ENCODE assay signal across 8 cellular contexts in the genomic region with DNA sequence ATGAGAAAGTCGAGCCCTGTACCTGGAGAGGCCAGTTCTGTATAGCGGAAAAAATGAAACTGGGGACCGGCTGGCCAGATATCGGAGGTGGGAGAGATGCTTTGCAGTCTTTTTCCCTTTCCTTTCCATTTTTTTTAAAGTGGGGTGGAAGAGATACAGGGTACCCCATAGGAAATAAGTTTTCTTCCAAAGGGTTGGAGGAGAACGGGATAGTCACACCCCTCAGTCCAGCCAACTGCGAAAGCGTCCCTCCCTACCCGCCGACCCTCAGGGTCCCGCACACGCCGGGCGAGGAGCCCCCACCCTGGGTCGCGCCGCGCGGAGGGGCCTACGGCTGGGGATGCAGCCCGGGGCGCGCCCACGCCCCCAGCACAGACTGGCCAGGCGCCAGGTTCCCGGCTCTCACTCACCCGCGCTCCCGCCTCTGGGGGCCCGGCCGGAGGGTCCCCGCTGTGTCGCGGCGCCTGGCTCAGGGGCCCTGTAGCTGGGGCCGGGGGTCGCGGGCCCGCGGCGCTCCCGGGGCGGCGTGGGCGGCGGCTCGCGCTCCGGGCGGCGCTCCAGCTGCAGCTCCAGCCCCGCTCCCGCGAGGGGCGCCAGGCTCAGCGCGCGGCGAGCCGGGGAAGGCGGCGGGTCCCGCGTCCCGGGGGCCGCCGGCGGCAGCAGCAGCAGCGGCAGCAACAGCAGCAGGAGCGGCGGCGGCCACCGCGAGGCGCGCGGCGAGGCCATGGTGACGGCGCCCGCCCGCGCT. TPM values are rescaled to one million over a fixed set of nuclear protein-coding genes. Genes with fewer than 3 reads are reported as not detected.
A peak's percentile ranks its signal among the peaks of the same experiment; 100 is the strongest.
DNase-seq lines count a peak whose midpoint lies in the region; ATAC-seq and TF ChIP-seq lines count a peak whose summit lies in the region.

No MANE protein-coding gene starts in this region.

- H3K27me3 Mint-ChIP-seq in endothelial cell (ENCODE audit: unreplicated experiment): peaks cover 6% of the 10 kb centered on the region
- peaks cover 14% of the 10 kb centered on the region for H3K27me3 Mint-ChIP-seq in nephron (ENCODE audit: low read depth)

- peak overlapping the region; percentile 98 for H3K27ac ChIP-seq in ACC112 (ENCODE audit: low read depth, low read length)

- H3K36me3 Mint-ChIP-seq in endothelial cell (ENCODE audit: low read depth, unreplicated experiment): peaks cover 10% of the 10 kb centered on the region
- H3K36me3 Mint-ChIP-seq in nephron (ENCODE audit: low read depth): no peaks in the 10 kb centered on the region

- peaks cover 36% of the 10 kb centered on the region for H3K4me1 Mint-ChIP-seq in endothelial cell (ENCODE audit: unreplicated experiment)
- H3K4me1 Mint-ChIP-seq in nephron: peaks cover 44% of the 10 kb centered on the region

- H3K36me3 ChIP-seq in ACC112 (ENCODE audit: insufficient read depth, low read length): no peaks in the 10 kb centered on the region

- H3K4me3 Mint-ChIP-seq in endothelial cell (ENCODE audit: unreplicated experiment) (peak overlapping the region; percentile 90), nephron (peak overlapping the region; percentile 85 to 95 (median 88))

- no peak for TF ChIP-seq POLR2A in erythroblast (IDR thresholded peaks at IDR 0.05; ENCODE audit: low read length)

- DNase-seq in endothelial cell (ENCODE audit: low spot score): no peak
- DNase-seq in erythroblast (lab: John Stamatoyannopoulos, UW): no peak
- no peak for DNase-seq in NCI-H1436 (lab: John Stamatoyannopoulos, UW)

- ATAC-seq in GM18868 (IDR thresholded peaks at IDR 0.05; ENCODE audit: unreplicated experiment): peak; percentile 9
- peak; percentile 13 for ATAC-seq in HG03103 (IDR thresholded peaks at IDR 0.05; ENCODE audit: low read depth, unreplicated experiment)

- H3K79me2 ChIP-seq in ACC112 (ENCODE audit: control insufficient read depth, insufficient read depth, low read length, unreplicated experiment): peaks cover 43% of the 10 kb centered on the region

- H3K4me3 ChIP-seq in ACC112 (ENCODE audit: low read depth, low read length): peak overlapping the region; percentile 94
- peak overlapping the region; percentile 92 for H3K4me3 ChIP-seq in WI38 (ENCODE audit: low read depth, low read length)

- H3K27me3 ChIP-seq in ACC112 (ENCODE audit: insufficient read depth, low read length): no peaks in the 10 kb centered on the region

- H3K9me3 Mint-ChIP-seq in endothelial cell (ENCODE audit: unreplicated experiment) (no peaks in the 10 kb centered on the region), nephron (no peaks in the 10 kb centered on the region)

- TF ChIP-seq CTCF in WI38 (IDR thresholded peaks at IDR 0.05; ENCODE audit: low read depth, low read length) (no peak), endothelial cell (IDR thresholded peaks at IDR 0.05; ENCODE audit: unreplicated experiment) (no peak), nephron (IDR thresholded peaks at IDR 0.05; ENCODE audit: unreplicated experiment in 3 of 3) (no peak)

- peaks cover 50% of the 10 kb centered on the region for H3K4me1 ChIP-seq in ACC112 (ENCODE audit: control insufficient read depth, insufficient read depth, low read length, unreplicated experiment)

- H2AFZ ChIP-seq in ACC112 (ENCODE audit: low read length, unreplicated experiment): no peak overlapping the region

- H3K27ac Mint-ChIP-seq in endothelial cell (ENCODE audit: unreplicated experiment): peak overlapping the region; percentile 58
- peak overlapping the region; percentile 65 to 87 (median 87) for H3K27ac Mint-ChIP-seq in nephron

RNA-seq across cellular contexts. Expression of a gene that starts 0.5 kb away (rescaled TPM):
- 17.1 TPM for total RNA-seq in endothelial cell (ENCODE audit: unreplicated experiment)
